Comparison of ENCODE assay signal across 8 cellular contexts in genomic region chr1:1232224-1232800, GRCh38. TPM values are rescaled to one million over a fixed set of nuclear protein-coding genes. Genes with fewer than 3 reads are reported as not detected.
DNase-seq lines count a peak whose midpoint lies in the region; ATAC-seq, FAIRE-seq and TF ChIP-seq lines count a peak whose summit lies in the region.

B3GALT6 (plus strand) TSS chr1:1232237; CDS start chr1:1232279, 42 bp downstream.

- TF ChIP-seq CTCF in activated B cell treated with CpG ODN at 0.5 μM for 24 hours (IDR thresholded peaks at IDR 0.05) (no peak), left ventricle myocardium inferior (IDR thresholded peaks at IDR 0.05; ENCODE audit: borderline replicate concordance) (no peak)

- ATAC-seq in stimulated activated naive CD8-positive, alpha-beta T cell treated with anti-CD3 and anti-CD28 coated beads, Interleukin-15, Interleukin-2, amounts not matched to agents 100 U/mL and 50 U/mL, for 24 hours = no peak
- ATAC-seq in activated B cell treated with CpG ODN at 0.5 μM for 24 hours (ENCODE audit: low read depth) = no peak

- no peaks in the 10 kb centered on the region for H3K27me3 Mint-ChIP-seq in stimulated activated naive CD8-positive, alpha-beta T cell treated with anti-CD3 and anti-CD28 coated beads, Interleukin-15, Interleukin-2, amounts not matched to agents 100 ng/mL and 50 ng/mL, for 24 hours
- H3K27me3 Mint-ChIP-seq in activated B cell treated with CpG ODN at 0.5 μM for 24 hours = no peaks in the 10 kb centered on the region

- intact Hi-C loops in activated B cell treated with CpG ODN at 0.5 μM for 24 hours (cut with micrococcal nuclease) = loop anchor here (1.0 to 5.0 kb wide), 3 partner anchors 73 to 116 kb away; partner anchors contain the start of gene C1orf159
- intact Hi-C loops in left ventricle myocardium inferior (cut with micrococcal nuclease) = no loop called here

- no peak for DNase-seq in stimulated activated naive CD8-positive, alpha-beta T cell treated with anti-CD3 and anti-CD28 coated beads, Interleukin-15, Interleukin-2, amounts not matched to agents 100 U/mL and 50 U/mL, for 24 hours
- DNase-seq in activated B cell treated with CpG ODN at 0.5 μM for 24 hours = no peak
- DNase-seq in left ventricle myocardium inferior = no peak
- no peak for DNase-seq in skeletal muscle cell (ENCODE audit: low read depth)
- no peak for DNase-seq in H54 (ENCODE audit: insufficient read length, low spot score)
- DNase-seq in OCI-M2 (lab: John Stamatoyannopoulos, UW; ENCODE audit: unreplicated experiment) = no peak
- no peak for DNase-seq in NOMO-1 treated with dmso at 0.1 percent for 144 hours (lab: John Stamatoyannopoulos, UW; ENCODE audit: unreplicated experiment)

- peaks cover 42% of the 10 kb centered on the region for H3K4me1 Mint-ChIP-seq in stimulated activated naive CD8-positive, alpha-beta T cell treated with anti-CD3 and anti-CD28 coated beads, Interleukin-15, Interleukin-2, amounts not matched to agents 100 ng/mL and 50 ng/mL, for 24 hours (ENCODE audit: low read depth)
- peaks cover 40% of the 10 kb centered on the region for H3K4me1 Mint-ChIP-seq in activated B cell treated with CpG ODN at 0.5 μM for 24 hours

- FAIRE-seq in H54 (lab: Jason Lieb, UNC) = no peak

- H3K27ac Mint-ChIP-seq in stimulated activated naive CD8-positive, alpha-beta T cell treated with anti-CD3 and anti-CD28 coated beads, Interleukin-15, Interleukin-2, amounts not matched to agents 100 ng/mL and 50 ng/mL, for 24 hours = peak within 1 kb of the TSS; percentile 86
- peak within 1 kb of the TSS; percentile 83 for H3K27ac Mint-ChIP-seq in activated B cell treated with CpG ODN at 0.5 μM for 24 hours

- no peak for TF ChIP-seq POLR2A in H54 (IDR thresholded peaks at IDR 0.05; ENCODE audit: low read depth, low read length)

- peak within 1 kb of the TSS; percentile 94 for H3K4me3 Mint-ChIP-seq in stimulated activated naive CD8-positive, alpha-beta T cell treated with anti-CD3 and anti-CD28 coated beads, Interleukin-15, Interleukin-2, amounts not matched to agents 100 ng/mL and 50 ng/mL, for 24 hours
- H3K4me3 Mint-ChIP-seq in activated B cell treated with CpG ODN at 0.5 μM for 24 hours = peak within 1 kb of the TSS; percentile 92

- H3K4me3 ChIP-seq in left ventricle myocardium inferior (peak within 1 kb of the TSS; percentile 96), skeletal muscle cell (ENCODE audit: low read depth, low read length) (peak within 1 kb of the TSS; percentile 86)

- peaks cover 48% of the 10 kb centered on the region for H3K4me1 ChIP-seq in left ventricle myocardium inferior

- no peaks in the 10 kb centered on the region for H3K9me3 ChIP-seq in left ventricle myocardium inferior (replicated peaks)

- no peaks in the 10 kb centered on the region for H3K9me3 Mint-ChIP-seq in stimulated activated naive CD8-positive, alpha-beta T cell treated with anti-CD3 and anti-CD28 coated beads, Interleukin-15, Interleukin-2, amounts not matched to agents 100 ng/mL and 50 ng/mL, for 24 hours
- no peaks in the 10 kb centered on the region for H3K9me3 Mint-ChIP-seq in activated B cell treated with CpG ODN at 0.5 μM for 24 hours

- CTCF ChIA-PET in activated B cell treated with CpG ODN at 0.5 μM for 24 hours (lab: Charles Lee) = interaction anchor here (0.6 kb wide), 1 partner anchor 110 kb away, joined by 3 read pairs; no protein-coding TSS in a partner anchor

- H3K27me3 ChIP-seq in left ventricle myocardium inferior (ENCODE audit: low read depth) = peaks cover 3% of the 10 kb centered on the region

- POLR2A ChIA-PET in activated B cell treated with CpG ODN at 0.5 μM for 24 hours (lab: Charles Lee) = interaction anchor here (1.4 to 2.2 kb wide), 5 partner anchors 23 to 116 kb away, joined by 5 to 16 read pairs (median 8); partner anchors contain the start of genes C1orf159 and TNFRSF18

- H3K36me3 Mint-ChIP-seq in stimulated activated naive CD8-positive, alpha-beta T cell treated with anti-CD3 and anti-CD28 coated beads, Interleukin-15, Interleukin-2, amounts not matched to agents 100 ng/mL and 50 ng/mL, for 24 hours (ENCODE audit: low read depth) = peaks cover 34% of the 10 kb centered on the region
- peaks cover 39% of the 10 kb centered on the region for H3K36me3 Mint-ChIP-seq in activated B cell treated with CpG ODN at 0.5 μM for 24 hours (ENCODE audit: low read depth)

- H3K27ac ChIP-seq in left ventricle myocardium inferior (replicated peaks) = peak within 1 kb of the TSS; percentile 96

- H3K36me3 ChIP-seq in left ventricle myocardium inferior = peaks cover 20% of the 10 kb centered on the region

RNA-seq across cellular contexts. Expression of gene B3GALT6, which starts in this region (rescaled TPM):
- total RNA-seq in activated B cell treated with CpG ODN at 0.5 μM for 24 hours (20.9 and 22.1 TPM in 2 replicates), left ventricle myocardium inferior (7.9 TPM)
